12 cellular contexts compared by ENCODE assay signal in the genomic region with DNA sequence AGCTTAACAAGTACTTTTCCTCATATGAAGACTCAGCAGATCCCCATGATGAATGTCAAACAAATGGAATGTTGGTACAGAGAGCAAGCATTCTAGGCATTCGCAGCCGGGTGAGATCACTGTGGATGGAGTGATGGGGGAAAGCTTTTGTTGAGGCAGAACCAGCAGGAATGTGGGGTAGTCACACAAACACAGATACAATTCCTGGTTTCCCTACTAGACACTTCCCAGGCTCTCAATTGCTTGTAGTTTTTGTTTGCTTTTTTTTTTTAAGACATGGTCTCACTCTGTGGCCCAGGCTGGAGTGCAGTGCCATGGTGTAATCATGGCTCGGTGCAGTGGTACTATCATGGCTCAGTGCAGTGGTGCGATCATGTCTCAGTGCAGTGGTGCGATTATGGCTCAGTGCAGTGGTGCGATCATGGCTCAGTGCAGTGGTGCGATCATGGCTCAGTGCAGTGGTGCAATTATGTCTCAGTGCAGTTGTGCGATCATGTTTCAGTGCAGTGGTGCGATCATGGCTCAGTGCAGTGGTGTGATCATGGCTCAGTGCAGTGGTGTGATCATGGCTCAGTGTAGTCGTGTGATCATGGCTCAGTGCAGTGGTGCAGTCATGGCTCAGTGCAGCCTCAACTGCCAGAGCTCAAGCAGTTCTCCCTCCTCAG. TPM values are rescaled to one million over a fixed set of nuclear protein-coding genes. Genes with fewer than 3 reads are reported as not detected.
DNase-seq lines count a peak whose midpoint lies in the region; ATAC-seq and TF ChIP-seq lines count a peak whose summit lies in the region.
"Had no signal": no experiment of that assay in that cellular context is flagged by ENCODE, and none has a peak within 500 bp of the region (broad histone marks: within the 10 kb centered on the region; RNA-seq: fewer than 3 reads in every experiment).

No MANE protein-coding gene starts in this region.

- no peak for ATAC-seq in HCT116
- ATAC-seq in body of pancreas = peak; percentile 65
- peak; percentile 46 for ATAC-seq in left lung
- no peak for ATAC-seq in stimulated activated naive B cell treated with anti-CD40 and anti-IgM and Interleukin-4, amounts not matched to agents 10 μg/mL and 1 μg/mL and 100 μg/mL, for 72 hours (replicated peaks)
- no peak for ATAC-seq in activated T-cell treated with anti-CD3 and anti-CD28 coated beads, Interleukin-2, amount 50 U/mL, for 4 hours
- ATAC-seq: activated CD8-positive, alpha-beta memory T cell treated with anti-CD3 and anti-CD28 coated beads, Interleukin-2, amount 10 ng/mL, durations not matched to agents 7 days and 5 days had no signal

- H3K9ac ChIP-seq in HCT116 (ENCODE audit: low read length) = no peak overlapping the region

- 86% methylated on average over 7 to 10 of the region's 10 CpGs for WGBS in body of pancreas, 2 donors

- peak overlapping the region; percentile 31 for H3K4me2 ChIP-seq in HCT116 (ENCODE audit: low read length)

- no peak overlapping the region for H3K27ac Mint-ChIP-seq in stimulated activated naive B cell treated with anti-CD40 and anti-IgM and Interleukin-4, amounts not matched to agents 10 μg/mL and 1 μg/mL and 100 μg/mL, for 72 hours
- H3K27ac Mint-ChIP-seq: activated CD8-positive, alpha-beta memory T cell treated with anti-CD3 and anti-CD28 coated beads, Interleukin-2, amount 10 ng/mL, durations not matched to agents 7 days and 5 days; CD4-positive, alpha-beta T cell had no signal

- peaks cover 12% of the 10 kb centered on the region in 2 donors for H3K27me3 Mint-ChIP-seq in stimulated activated naive B cell treated with anti-CD40 and anti-IgM and Interleukin-4, amounts not matched to agents 10 μg/mL and 1 μg/mL and 100 μg/mL, for 72 hours
- peaks cover 2% of the 10 kb centered on the region for H3K27me3 Mint-ChIP-seq in activated T-cell treated with anti-CD3 and anti-CD28 coated beads, Interleukin-2, amount 50 U/mL, for 4 hours (ENCODE audit: low read depth)
- H3K27me3 Mint-ChIP-seq: activated CD8-positive, alpha-beta memory T cell treated with anti-CD3 and anti-CD28 coated beads, Interleukin-2, amount 10 ng/mL, durations not matched to agents 7 days and 5 days; CD4-positive, alpha-beta T cell had no signal

- DNase-seq in 8988T = peak; percentile 71
- no peak for DNase-seq in HCT116 (ENCODE audit: low read depth, low spot score)
- DNase-seq in body of pancreas = peak in 2 of 4 donors; percentile 46 to 48
- no peak for DNase-seq in left lung
- no peak for DNase-seq in stimulated activated naive B cell treated with anti-CD40 and anti-IgM and Interleukin-4, amounts not matched to agents 10 μg/mL and 1 μg/mL and 100 μg/mL, for 72 hours
- no peak for DNase-seq in activated CD4-positive, alpha-beta T cell treated with anti-CD3 and anti-CD28 coated beads, Interleukin-2, amount 50 U/mL, for 48 hours
- DNase-seq in activated T-cell treated with anti-CD3 and anti-CD28 coated beads, Interleukin-2, amount 50 U/mL, for 4 hours = no peak
- DNase-seq in globus pallidus (ENCODE audit: low spot score) = no peak
- DNase-seq: activated CD8-positive, alpha-beta memory T cell treated with anti-CD3 and anti-CD28 coated beads, Interleukin-2, amount 10 ng/mL, durations not matched to agents 7 days and 5 days; CD4-positive, alpha-beta T cell; NK-92 treated with Interleukin-12 subunit alpha and Interleukin-12 subunit beta, amount 100 ng/mL, for 24 hours; stimulated activated CD4-positive, alpha-beta T cell treated with anti-CD3 and anti-CD28 coated beads, Interleukin-15, amount 100 ng/mL, for 24 hours had no signal

- H3K4me1 Mint-ChIP-seq in stimulated activated naive B cell treated with anti-CD40 and anti-IgM and Interleukin-4, amounts not matched to agents 10 μg/mL and 1 μg/mL and 100 μg/mL, for 72 hours = peaks cover 19 to 60% of the 10 kb centered on the region in 2 donors
- H3K4me1 Mint-ChIP-seq in activated T-cell treated with anti-CD3 and anti-CD28 coated beads, Interleukin-2, amount 50 U/mL, for 4 hours (ENCODE audit: low read depth) = peaks cover 24% of the 10 kb centered on the region

- H3K4me1 ChIP-seq in HCT116 (ENCODE audit: control insufficient read depth in 1 of 2, insufficient read depth in 2 of 2, low read length in 2 of 2) = peaks cover 56 to 87% of the 10 kb centered on the region in 2 experiments
- peaks cover 9% of the 10 kb centered on the region for H3K4me1 ChIP-seq in body of pancreas
- H3K4me1 ChIP-seq in left lung = peaks cover 11 to 68% of the 10 kb centered on the region in 2 donors

- no peaks in the 10 kb centered on the region for H3K9me3 Mint-ChIP-seq in stimulated activated naive B cell treated with anti-CD40 and anti-IgM and Interleukin-4, amounts not matched to agents 10 μg/mL and 1 μg/mL and 100 μg/mL, for 72 hours
- no peaks in the 10 kb centered on the region for H3K9me3 Mint-ChIP-seq in activated T-cell treated with anti-CD3 and anti-CD28 coated beads, Interleukin-2, amount 50 U/mL, for 4 hours
- H3K9me3 Mint-ChIP-seq: CD4-positive, alpha-beta T cell had no signal

- H4K20me1 ChIP-seq in HCT116 (ENCODE audit: insufficient read depth) = no peaks in the 10 kb centered on the region

- BruUV-seq in HCT116 (replicated peaks; lab: Mats Ljungman, UMichigan) = no TSS peak

- H3K9me3 ChIP-seq in HCT116 (ENCODE audit: control insufficient read depth in 1 of 2, insufficient read depth in 1 of 2, low read depth in 1 of 2, low read length in 2 of 2) = no peaks in the 10 kb centered on the region
- no peaks in the 10 kb centered on the region for H3K9me3 ChIP-seq in body of pancreas
- no peaks in the 10 kb centered on the region for H3K9me3 ChIP-seq in left lung

- no peaks in the 10 kb centered on the region for H3K27me3 ChIP-seq in HCT116 (ENCODE audit: insufficient read depth, low read length)
- no peaks in the 10 kb centered on the region for H3K27me3 ChIP-seq in body of pancreas
- no peaks in the 10 kb centered on the region for H3K27me3 ChIP-seq in left lung

- POLR2A ChIA-PET in HCT116 (lab: Charles Lee) = interaction anchor here (0.7 to 2.1 kb wide), 8 partner anchors 8 to 55 kb away, joined by 3 to 10 read pairs (median 6); a partner anchor contains a TSS

- H3K9me2 ChIP-seq in HCT116 (ENCODE audit: insufficient read depth) = no peaks in the 10 kb centered on the region

- TF ChIP-seq CTCF in HCT116 (IDR thresholded peaks at IDR 0.05 in 2 of 3, conservative IDR thresholded peaks at IDR 0.05 in 1 of 3; ENCODE audit: borderline replicate concordance in 1 of 3, insufficient read depth in 1 of 3, low read depth in 2 of 3, low read length in 2 of 3) (no peak), body of pancreas (IDR thresholded peaks at IDR 0.05) (no peak), left lung (IDR thresholded peaks at IDR 0.05) (no peak)

- RAD21 ChIA-PET in HCT116 (lab: Charles Lee; ENCODE audit: low non-redundant PET in 1 of 2, low total read pairs in 2 of 2, uncharacterized antibody in 2 of 2, unreplicated experiment in 2 of 2) = no interaction called here

- H3K27ac ChIP-seq in HCT116 (ENCODE audit: low read depth, low read length) (no peak overlapping the region; the same call in 1 of the 2 replicates), body of pancreas (peak overlapping the region; percentile 21 to 77 (median 50)), left lung (peak overlapping the region; percentile 37 to 82)

- CTCF ChIA-PET in HCT116 (lab: Charles Lee) = no interaction called here

- no peak for TF ChIP-seq RAD21 in HCT116 (IDR thresholded peaks at IDR 0.05; ENCODE audit: low read depth)

- H2AFZ ChIP-seq in HCT116 (ENCODE audit: low read depth, low read length, poor library complexity, severe bottlenecking) = no peak overlapping the region

- TF ChIP-seq POLR2A in HCT116 (IDR thresholded peaks at IDR 0.05; ENCODE audit: borderline replicate concordance, extremely low read depth, insufficient read depth, insufficient read length) (no peak), body of pancreas (IDR thresholded peaks at IDR 0.05) (no peak)

- H3K4me3 ChIP-seq in HCT116 (replicated peaks in 1 of 2; ENCODE audit: low read depth in 1 of 2, low read length in 2 of 2) (no peak overlapping the region), body of pancreas (no peak overlapping the region), left lung (no peak overlapping the region)

- intact Hi-C loops in HCT116 (cut with micrococcal nuclease) = no loop called here
- intact Hi-C loops in body of pancreas (cut with DNase I) = no loop called here
- intact Hi-C loops in left lung (cut with DNase I) = no loop called here

- H3K79me2 ChIP-seq in HCT116 (ENCODE audit: insufficient read depth, low read length) = no peaks in the 10 kb centered on the region

- H3K36me3 ChIP-seq in HCT116 (ENCODE audit: control insufficient read depth in 1 of 2, insufficient read depth in 2 of 2, low read length in 2 of 2) (no peaks in the 10 kb centered on the region), body of pancreas (replicated peaks in 1 of 2; ENCODE audit: insufficient read depth in 1 of 2, low read depth in 2 of 2) (no peaks in the 10 kb centered on the region), left lung (no peaks in the 10 kb centered on the region)

- H3K4me3 Mint-ChIP-seq in stimulated activated naive B cell treated with anti-CD40 and anti-IgM and Interleukin-4, amounts not matched to agents 10 μg/mL and 1 μg/mL and 100 μg/mL, for 72 hours = no peak overlapping the region
- no peak overlapping the region for H3K4me3 Mint-ChIP-seq in activated T-cell treated with anti-CD3 and anti-CD28 coated beads, Interleukin-2, amount 50 U/mL, for 4 hours
- H3K4me3 Mint-ChIP-seq: activated CD8-positive, alpha-beta memory T cell treated with anti-CD3 and anti-CD28 coated beads, Interleukin-2, amount 10 ng/mL, durations not matched to agents 7 days and 5 days; CD4-positive, alpha-beta T cell had no signal

- peaks cover 0 to 4% of the 10 kb centered on the region in 2 donors for H3K36me3 Mint-ChIP-seq in stimulated activated naive B cell treated with anti-CD40 and anti-IgM and Interleukin-4, amounts not matched to agents 10 μg/mL and 1 μg/mL and 100 μg/mL, for 72 hours
- no peaks in the 10 kb centered on the region for H3K36me3 Mint-ChIP-seq in activated T-cell treated with anti-CD3 and anti-CD28 coated beads, Interleukin-2, amount 50 U/mL, for 4 hours (ENCODE audit: insufficient read depth)
- H3K36me3 Mint-ChIP-seq: activated CD8-positive, alpha-beta memory T cell treated with anti-CD3 and anti-CD28 coated beads, Interleukin-2, amount 10 ng/mL, durations not matched to agents 7 days and 5 days had no signal

RNA-seq across cellular contexts. Expression of a gene that starts 15.4 kb away (rescaled TPM):
- total RNA-seq in HCT116 (2021; ENCODE audit: unreplicated experiment) (952 TPM), body of pancreas (10 to 100 TPM; 46.4 to 60.3 TPM), left lung (10 to 100 TPM; 36.1 to 77.0 TPM)
- polyA plus RNA-seq in HCT116 (2012) = 1,025 and 1,062 TPM in 2 replicates
- 100 to 1,000 TPM; 519 to 552 (median 531) TPM for total RNA-seq in activated T-cell treated with anti-CD3 and anti-CD28 coated beads, Interleukin-2, amount 50 U/mL, for 4 hours

RNA-seq across cellular contexts. Expression of a gene that starts 17.2 kb away (rescaled TPM):
- total RNA-seq in HCT116 (2021; ENCODE audit: unreplicated experiment) = 117 TPM
- 124 and 132 TPM in 2 replicates for polyA plus RNA-seq in HCT116 (2012)
- total RNA-seq in body of pancreas = 10 to 100 TPM; 70.0 to 82.4 TPM
- 100 to 1,000 TPM; 148 to 206 TPM for total RNA-seq in left lung
- 10 to 100 TPM; 93.0 to 98.1 (median 95.0) TPM for total RNA-seq in activated T-cell treated with anti-CD3 and anti-CD28 coated beads, Interleukin-2, amount 50 U/mL, for 4 hours

RNA-seq across cellular contexts. Expression of a gene that starts 39.6 kb away (rescaled TPM):
- total RNA-seq in HCT116 (2021; ENCODE audit: unreplicated experiment) (886 TPM), body of pancreas (10 to 100 TPM; 80.9 to 84.4 TPM), left lung (100 to 1,000 TPM; 409 to 602 TPM)
- polyA plus RNA-seq in HCT116 (2012) = 716 and 796 TPM in 2 replicates
- 1,000 to 10,000 TPM; 1,153 to 1,485 (median 1,301) TPM for total RNA-seq in activated T-cell treated with anti-CD3 and anti-CD28 coated beads, Interleukin-2, amount 50 U/mL, for 4 hours

RNA-seq across cellular contexts. Expression of a gene that starts 42.6 kb away (rescaled TPM):
- total RNA-seq in HCT116 (2021; ENCODE audit: unreplicated experiment) (75.8 TPM), body of pancreas (10 to 100 TPM; 11.4 to 18.1 TPM), left lung (10 to 100 TPM; 28.2 to 38.6 TPM)
- 55.7 and 59.3 TPM in 2 replicates for polyA plus RNA-seq in HCT116 (2012)
- 10 to 100 TPM; 65.4 to 69.5 (median 65.8) TPM for total RNA-seq in activated T-cell treated with anti-CD3 and anti-CD28 coated beads, Interleukin-2, amount 50 U/mL, for 4 hours

Comparison
In these comparisons a context has a peak if more than half of its experiments do, and no peak if none do; other contexts are left out.
1. ATAC-seq: peak in body of pancreas (single experiment) and left lung (single experiment); none in HCT116 (single experiment), stimulated activated naive B cell treated with anti-CD40 and anti-IgM and Interleukin-4, amounts not matched to agents 10 μg/mL and 1 μg/mL and 100 μg/mL, for 72 hours (0 of 2) and activated T-cell treated with anti-CD3 and anti-CD28 coated beads, Interleukin-2, amount 50 U/mL, for 4 hours (0 of 2).
2. RNA of a gene that starts 15.4 kb away (total RNA-seq): 952 TPM in HCT116 (single experiment) and 519 to 552 TPM in activated T-cell treated with anti-CD3 and anti-CD28 coated beads, Interleukin-2, amount 50 U/mL, for 4 hours; 36.1 to 77.0 TPM in left lung and 46.4 to 60.3 TPM in body of pancreas; every median in the first group is over 4 times any median in the second.
3. RNA of a gene that starts 39.6 kb away (total RNA-seq): 1,153 to 1,485 TPM in activated T-cell treated with anti-CD3 and anti-CD28 coated beads, Interleukin-2, amount 50 U/mL, for 4 hours, 886 TPM in HCT116 (single experiment) and 409 to 602 TPM in left lung; 80.9 to 84.4 TPM in body of pancreas; every median in the first group is over 4 times any median in the second.